23 cellular contexts compared by ENCODE assay signal in the genomic region with DNA sequence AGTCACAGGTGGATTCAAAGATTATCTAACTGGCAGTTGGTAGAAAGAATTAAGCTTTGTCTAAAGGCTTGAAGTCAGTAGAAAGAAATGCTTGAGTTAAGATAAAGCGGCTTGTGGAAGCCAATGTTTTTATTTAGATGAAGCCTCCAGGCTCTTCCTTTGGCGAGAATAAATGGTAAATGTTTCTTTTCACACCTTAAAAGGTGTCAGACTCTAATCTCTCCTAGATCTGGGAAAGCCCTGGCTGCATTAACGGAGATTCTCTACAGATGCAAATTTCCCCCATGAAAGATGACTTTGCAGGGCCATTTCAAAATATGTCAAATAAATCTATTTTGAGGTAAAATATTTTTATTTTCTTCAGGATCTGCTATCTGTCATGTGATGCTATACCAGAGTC.
"Had no signal": no experiment of that assay in that cellular context is flagged by ENCODE, and none has a peak within 500 bp of the region (broad histone marks: within the 10 kb centered on the region; RNA-seq: fewer than 3 reads in every experiment).

No MANE protein-coding gene starts in this region.

- ATAC-seq: effector memory CD8-positive, alpha-beta T cell; left lobe of liver; mucosa of descending colon; natural killer cell treated with Interleukin-12 subunit alpha and Interleukin-12 subunit beta and Interleukin-15 and Interleukin-18, amount 100 ng/mL, for 72 hours; sciatic nerve; stimulated activated effector memory CD8-positive, alpha-beta T cell treated with anti-CD3 and anti-CD28 coated beads, Interleukin-12 subunit alpha, Interleukin-12 subunit beta, amount 100 ng/mL, for 72 hours had no signal

- H3K4me3 ChIP-seq: coronary artery, lung, mucosa of descending colon, prostate gland, right atrium auricular region, smooth muscle cell, stomach, thyroid gland had no signal

- H3K4me1 ChIP-seq: prostate gland, right atrium auricular region, stomach, thyroid gland had no signal

- H3K27ac ChIP-seq: coronary artery, prostate gland, right atrium auricular region, stomach, thyroid gland had no signal

- H3K27me3 ChIP-seq: right atrium auricular region, stomach, thyroid gland had no signal

- DNase-seq: effector memory CD8-positive, alpha-beta T cell; hypothalamus; kidney; mucosa of descending colon; naive B cell; stimulated activated CD4-positive, alpha-beta T cell treated with anti-CD3 and anti-CD28 coated beads, Interleukin-12 subunit alpha, Interleukin-12 subunit beta, amount 100 ng/mL, for 4 hours; stimulated activated CD4-positive, alpha-beta T cell treated with anti-CD3 and anti-CD28 coated beads, Interleukin-1b, Interleukin-23, amount 100 ng/mL, for 48 hours; stimulated activated CD4-positive, alpha-beta T cell treated with anti-CD3 and anti-CD28 coated beads, Interleukin-4, amount 100 ng/mL, for 1 hour; stimulated activated naive CD4-positive, alpha-beta T cell treated with Interleukin-2 at 50 U/mL for 16 hours; stomach; thyroid gland had no signal

- H3K9me3 Mint-ChIP-seq: effector memory CD8-positive, alpha-beta T cell; memory B cell; mesothelial cell of epicardium; natural killer cell treated with Interleukin-12 subunit alpha and Interleukin-12 subunit beta and Interleukin-15 and Interleukin-18, amount 100 ng/mL, for 72 hours; neural crest cell; stimulated activated effector memory CD8-positive, alpha-beta T cell treated with anti-CD3 and anti-CD28 coated beads, Interleukin-12 subunit alpha, Interleukin-12 subunit beta, amount 100 ng/mL, for 72 hours had no signal

- H3K36me3 Mint-ChIP-seq: memory B cell; mesothelial cell of epicardium; naive B cell; natural killer cell treated with Interleukin-12 subunit alpha and Interleukin-12 subunit beta and Interleukin-15 and Interleukin-18, amount 100 ng/mL, for 72 hours; stimulated activated effector memory CD8-positive, alpha-beta T cell treated with anti-CD3 and anti-CD28 coated beads, Interleukin-12 subunit alpha, Interleukin-12 subunit beta, amount 100 ng/mL, for 72 hours had no signal

- H3K27ac Mint-ChIP-seq: effector memory CD8-positive, alpha-beta T cell; memory B cell; mesothelial cell of epicardium; natural killer cell treated with Interleukin-12 subunit alpha and Interleukin-12 subunit beta and Interleukin-15 and Interleukin-18, amount 100 ng/mL, for 72 hours; stimulated activated effector memory CD8-positive, alpha-beta T cell treated with anti-CD3 and anti-CD28 coated beads, Interleukin-12 subunit alpha, Interleukin-12 subunit beta, amount 100 ng/mL, for 72 hours had no signal

- H3K36me3 ChIP-seq: prostate gland, right atrium auricular region, stomach, thyroid gland had no signal

- H3K4me2 ChIP-seq: smooth muscle cell had no signal

- H3K4me3 Mint-ChIP-seq: effector memory CD8-positive, alpha-beta T cell; memory B cell; mesothelial cell of epicardium; naive B cell; natural killer cell treated with Interleukin-12 subunit alpha and Interleukin-12 subunit beta and Interleukin-15 and Interleukin-18, amount 100 ng/mL, for 72 hours; neural crest cell; stimulated activated effector memory CD8-positive, alpha-beta T cell treated with anti-CD3 and anti-CD28 coated beads, Interleukin-12 subunit alpha, Interleukin-12 subunit beta, amount 100 ng/mL, for 72 hours had no signal

- H3K4me1 Mint-ChIP-seq: memory B cell; mesothelial cell of epicardium; naive B cell; neural crest cell; stimulated activated effector memory CD8-positive, alpha-beta T cell treated with anti-CD3 and anti-CD28 coated beads, Interleukin-12 subunit alpha, Interleukin-12 subunit beta, amount 100 ng/mL, for 72 hours had no signal

- H3K9me3 ChIP-seq: mucosa of descending colon, prostate gland, right atrium auricular region, stomach, thyroid gland had no signal
